In genomic region chr17:75393523-75394331, GRCh38 we compare ENCODE assay signal across 8 cellular contexts. TPM values are rescaled to one million over a fixed set of nuclear protein-coding genes. Genes with fewer than 3 reads are reported as not detected.
DNase-seq lines count a peak whose midpoint lies in the region; TF ChIP-seq lines count a peak whose summit lies in the region.

No MANE protein-coding gene starts in this region.

- peaks cover 98% of the 10 kb centered on the region for H3K79me2 ChIP-seq in MM.1S (ENCODE audit: low read length)
- peaks cover 96% of the 10 kb centered on the region for H3K79me2 ChIP-seq in neural progenitor cell (ENCODE audit: low read depth)

- peak overlapping the region; percentile 87 for H3K4me3 ChIP-seq in MM.1S (ENCODE audit: low read length)
- H3K4me3 ChIP-seq in neural progenitor cell, result peak overlapping the region; percentile 75
- peak overlapping the region; percentile 56 to 62 (median 58) for H3K4me3 ChIP-seq in stomach

- H3K4me1 ChIP-seq in MM.1S (ENCODE audit: low read length) (peaks cover 24% of the 10 kb centered on the region), neural progenitor cell (peaks cover 26% of the 10 kb centered on the region), stomach (peaks cover 42 to 92% (median 75%) of the 10 kb centered on the region in 4 donors)

- TF ChIP-seq POLR2A in stomach (IDR thresholded peaks at IDR 0.05), result peak in 1 of 4 donors; percentile 43

- H3K9ac ChIP-seq in MM.1S (ENCODE audit: low read length) (peak overlapping the region; percentile 54; the same call in 1 of the 2 replicates), neural progenitor cell (peak overlapping the region; percentile 70)

- H3K27ac ChIP-seq in MM.1S (ENCODE audit: low read length) (peak overlapping the region; percentile 42; the same call in 1 of the 2 replicates), neural progenitor cell (peak overlapping the region; percentile 79), stomach (peak overlapping the region; percentile 77 to 91 (median 87))

- peak overlapping the region; percentile 93 for H3K4me3 Mint-ChIP-seq in neural progenitor cell

- peaks cover 16% of the 10 kb centered on the region for H3F3A ChIP-seq in MM.1S (ENCODE audit: insufficient read depth, low read length)
- peaks cover 41% of the 10 kb centered on the region for H3F3A ChIP-seq in neural progenitor cell (ENCODE audit: low read depth)

- no peak for TF ChIP-seq CTCF in MM.1S (IDR thresholded peaks at IDR 0.05; ENCODE audit: low read length)
- TF ChIP-seq CTCF in neural progenitor cell (IDR thresholded peaks at IDR 0.05), result no peak
- peak in 2 of 7 experiments; percentile 22 to 26 for TF ChIP-seq CTCF in stomach (IDR thresholded peaks at IDR 0.05)

- H4K20me1 ChIP-seq in MM.1S (ENCODE audit: insufficient read depth, low read length) (peaks cover 21% of the 10 kb centered on the region), neural progenitor cell (ENCODE audit: low read depth) (peaks cover 14% of the 10 kb centered on the region)

- intact Hi-C loops in stomach (cut with DNase I; ENCODE audit: low total_unique reads), result no loop called here

- DNase-seq in DMS79 (lab: John Stamatoyannopoulos, UW), result peak; percentile 96
- peak; percentile 99 for DNase-seq in H4 (ENCODE audit: low spot score)
- DNase-seq in MM.1S, result peak; percentile 93
- peak; percentile 91 for DNase-seq in SIG-M5 (lab: John Stamatoyannopoulos, UW)
- peak; percentile 76 for DNase-seq in activated gamma-delta T cell treated with anti-CD3 and anti-CD28 coated beads, Interleukin-2, amount 50 U/mL, for 16 hours (ENCODE audit: low read depth)
- peak; percentile 96 for DNase-seq in foreskin melanocyte
- peak; percentile 99 for DNase-seq in neural progenitor cell (ENCODE audit: low spot score)
- peak; percentile 98 for DNase-seq in stomach

- no peaks in the 10 kb centered on the region for H3K27me3 Mint-ChIP-seq in neural progenitor cell (ENCODE audit: insufficient read depth, low read depth)

- H3K9me2 ChIP-seq in MM.1S (replicated peaks; ENCODE audit: insufficient read depth, low read length), result no peaks in the 10 kb centered on the region

- no peaks in the 10 kb centered on the region for H3K9me3 Mint-ChIP-seq in neural progenitor cell

- no peak for TF ChIP-seq EP300 in stomach (IDR thresholded peaks at IDR 0.05)

- H3K27ac Mint-ChIP-seq in neural progenitor cell, result peak overlapping the region; percentile 92

- H3K4me2 ChIP-seq in MM.1S (ENCODE audit: low read depth, low read length) (peak overlapping the region; percentile 82), neural progenitor cell (peak overlapping the region; percentile 93)

- H3K9me3 ChIP-seq in MM.1S (replicated peaks; ENCODE audit: insufficient read depth, low read length) (no peaks in the 10 kb centered on the region), neural progenitor cell (ENCODE audit: low read depth) (no peaks in the 10 kb centered on the region), stomach (no peaks in the 10 kb centered on the region)

- peaks cover 6% of the 10 kb centered on the region for H3K36me3 Mint-ChIP-seq in neural progenitor cell

- H3K27me3 ChIP-seq in MM.1S (replicated peaks; ENCODE audit: insufficient read depth, low read length) (no peaks in the 10 kb centered on the region), neural progenitor cell (no peaks in the 10 kb centered on the region), stomach (no peaks in the 10 kb centered on the region)

- peak overlapping the region; percentile 48; the same call in 1 of the 2 replicates for H2AFZ ChIP-seq in MM.1S (ENCODE audit: low read length)
- H2AFZ ChIP-seq in neural progenitor cell (replicated peaks), result peak overlapping the region; percentile 54

- H3K36me3 ChIP-seq in MM.1S (replicated peaks; ENCODE audit: insufficient read depth, low read length) (no peaks in the 10 kb centered on the region), neural progenitor cell (peaks cover 9% of the 10 kb centered on the region), stomach (peaks cover 0 to 18% (median 5%) of the 10 kb centered on the region in 4 donors)

- WGBS in stomach, 5 donors, result 0 to 2% (median 1%) methylated on average over 18 to 28 of the region's 28 CpGs

- peaks cover 28% of the 10 kb centered on the region for H3K4me1 Mint-ChIP-seq in neural progenitor cell

RNA-seq across cellular contexts. Expression of gene GRB2, which starts 11.8 kb away (rescaled TPM):
- total RNA-seq in H4 (2014; rRNA removed; shearing (Covaris generic)), result 83.8 and 107 TPM in 2 replicates
- total RNA-seq in neural progenitor cell (ENCODE audit: low replicate concordance) (71.0 and 72.5 TPM in 2 replicates), stomach (100 to 1,000 TPM in 4 of 5 donors, 10 to 100 TPM in 1; 73.3 to 488 (median 135) TPM)
- polyA plus RNA-seq in stomach, result 10 to 100 TPM; 32.5 to 48.9 (median 43.3) TPM

Comparison
In these comparisons a context has a peak if more than half of its experiments do, and no peak if none do; other contexts are left out.
1. Peak in every context shown above with its lines: DNase-seq, H3K4me3 ChIP-seq and H3K27ac ChIP-seq.